1 cellular context compared by ENCODE assay signal in the genomic region with DNA sequence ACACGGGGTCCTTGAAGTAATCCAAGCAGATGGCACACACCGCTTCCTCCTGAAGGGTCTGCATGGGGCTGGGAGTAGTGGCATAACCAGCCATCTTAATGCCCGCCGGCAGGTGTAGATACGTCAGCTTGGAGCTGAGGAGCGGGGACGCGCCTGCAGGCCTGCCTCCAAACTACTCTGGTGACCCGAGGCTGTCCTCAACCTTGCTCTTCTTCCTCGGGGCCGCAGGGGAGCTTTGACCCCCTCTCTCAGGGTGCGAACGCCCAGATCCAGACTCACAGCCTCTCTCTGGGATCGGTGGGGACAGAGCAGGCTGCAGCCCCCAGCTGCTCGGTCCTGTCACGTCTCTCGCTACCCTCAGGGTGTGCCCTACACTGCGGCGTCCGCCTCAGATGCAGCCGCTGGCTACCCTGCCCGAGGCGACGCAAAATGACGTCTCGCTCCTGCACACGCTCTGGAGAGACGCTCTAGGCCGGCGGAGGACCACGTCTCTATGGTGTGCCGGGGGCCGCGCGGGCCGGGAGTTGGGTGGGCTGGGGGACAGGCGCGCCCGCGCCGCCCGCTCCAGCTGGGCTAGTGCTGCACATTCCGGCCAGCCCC.
TF ChIP-seq lines count a peak whose summit lies in the region.

A gene (minus strand): TSS at position 424 of the 600 bp plus-strand sequence. CDS start 330 bp downstream, at position 94.

TF ChIP-seq in HepG2, 621 proteins besides CTCF, POLR2A, EP300 and RAD21 (continued from another document and continues in another):
- TF ChIP-seq, protein P1, sequence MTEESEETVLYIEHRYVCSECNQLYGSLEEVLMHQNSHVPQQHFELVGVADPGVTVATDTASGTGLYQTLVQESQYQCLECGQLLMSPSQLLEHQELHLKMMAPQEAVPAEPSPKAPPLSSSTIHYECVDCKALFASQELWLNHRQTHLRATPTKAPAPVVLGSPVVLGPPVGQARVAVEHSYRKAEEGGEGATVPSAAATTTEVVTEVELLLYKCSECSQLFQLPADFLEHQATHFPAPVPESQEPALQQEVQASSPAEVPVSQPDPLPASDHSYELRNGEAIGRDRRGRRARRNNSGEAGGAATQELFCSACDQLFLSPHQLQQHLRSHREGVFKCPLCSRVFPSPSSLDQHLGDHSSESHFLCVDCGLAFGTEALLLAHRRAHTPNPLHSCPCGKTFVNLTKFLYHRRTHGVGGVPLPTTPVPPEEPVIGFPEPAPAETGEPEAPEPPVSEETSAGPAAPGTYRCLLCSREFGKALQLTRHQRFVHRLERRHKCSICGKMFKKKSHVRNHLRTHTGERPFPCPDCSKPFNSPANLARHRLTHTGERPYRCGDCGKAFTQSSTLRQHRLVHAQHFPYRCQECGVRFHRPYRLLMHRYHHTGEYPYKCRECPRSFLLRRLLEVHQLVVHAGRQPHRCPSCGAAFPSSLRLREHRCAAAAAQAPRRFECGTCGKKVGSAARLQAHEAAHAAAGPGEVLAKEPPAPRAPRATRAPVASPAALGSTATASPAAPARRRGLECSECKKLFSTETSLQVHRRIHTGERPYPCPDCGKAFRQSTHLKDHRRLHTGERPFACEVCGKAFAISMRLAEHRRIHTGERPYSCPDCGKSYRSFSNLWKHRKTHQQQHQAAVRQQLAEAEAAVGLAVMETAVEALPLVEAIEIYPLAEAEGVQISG (CRISPR knock-in tag; IDR thresholded peaks at IDR 0.05): peak; percentile 99
- TF ChIP-seq PAF1 (CRISPR knock-in tag; IDR thresholded peaks at IDR 0.05) (no peak), KDM5A (IDR thresholded peaks at IDR 0.05; ENCODE audit: borderline replicate concordance, low read length) (peak; percentile 77; the same call in 1 of the 2 replicates), ZNF772 (CRISPR knock-in tag; IDR thresholded peaks at IDR 0.05) (peak; percentile 71; the same call in 1 of the 2 replicates), ZNF879 (CRISPR knock-in tag; IDR thresholded peaks at IDR 0.05) (no peak), ZNF615 (CRISPR knock-in tag; IDR thresholded peaks at IDR 0.05; ENCODE audit: borderline replicate concordance) (no peak), SIN3B (IDR thresholded peaks at IDR 0.05; ENCODE audit: low read length) (peak; percentile 65; the same call in 1 of the 2 replicates), MIER3 (CRISPR knock-in tag; IDR thresholded peaks at IDR 0.05; ENCODE audit: borderline replicate concordance) (peak; percentile 85; the same call in 1 of the 2 replicates), RCOR2 (CRISPR knock-in tag; IDR thresholded peaks at IDR 0.05) (no peak), MZF1 (CRISPR knock-in tag; IDR thresholded peaks at IDR 0.05; ENCODE audit: borderline replicate concordance) (peak; percentile 24; the same call in 1 of the 2 replicates), ZSCAN21 (CRISPR knock-in tag; IDR thresholded peaks at IDR 0.05; ENCODE audit: borderline replicate concordance) (peak; percentile 77; the same call in 1 of the 2 replicates), ZNF441 (CRISPR knock-in tag; IDR thresholded peaks at IDR 0.05; ENCODE audit: borderline replicate concordance) (peak; percentile 72), TBX3 (IDR thresholded peaks at IDR 0.05; ENCODE audit: borderline replicate concordance) (peak; percentile 44; the same call in 1 of the 2 replicates), HOXA9 (CRISPR knock-in tag; IDR thresholded peaks at IDR 0.05; ENCODE audit: borderline replicate concordance) (0 out of 2 replicates have a peak, but pooled peaks have one; percentile 81), HOXA3 (CRISPR knock-in tag; IDR thresholded peaks at IDR 0.05) (peak; percentile 98), MED1 (CRISPR knock-in tag; IDR thresholded peaks at IDR 0.05) (peak; percentile 78), FOXA1 (IDR thresholded peaks at IDR 0.05) (no peak), FOXA1 (CRISPR knock-in tag; IDR thresholded peaks at IDR 0.05) (peak; percentile 37), SKI (IDR thresholded peaks at IDR 0.05; ENCODE audit: partially characterized antibody) (peak; percentile 21), YY1 (IDR thresholded peaks at IDR 0.05; ENCODE audit: insufficient read depth, insufficient replicate concordance, low read depth, low read length) (peak; percentile 78), KMT2B (CRISPR knock-in tag; IDR thresholded peaks at IDR 0.05) (peak; percentile 88; the same call in 1 of the 2 replicates), ZNF251 (CRISPR knock-in tag; IDR thresholded peaks at IDR 0.05) (no peak), ZC3H13 (CRISPR knock-in tag; IDR thresholded peaks at IDR 0.05) (peak; percentile 93; the same call in 1 of the 2 replicates), ZNF180 (CRISPR knock-in tag; IDR thresholded peaks at IDR 0.05; ENCODE audit: borderline replicate concordance, low read depth) (no peak)
- TF ChIP-seq, protein P2, sequence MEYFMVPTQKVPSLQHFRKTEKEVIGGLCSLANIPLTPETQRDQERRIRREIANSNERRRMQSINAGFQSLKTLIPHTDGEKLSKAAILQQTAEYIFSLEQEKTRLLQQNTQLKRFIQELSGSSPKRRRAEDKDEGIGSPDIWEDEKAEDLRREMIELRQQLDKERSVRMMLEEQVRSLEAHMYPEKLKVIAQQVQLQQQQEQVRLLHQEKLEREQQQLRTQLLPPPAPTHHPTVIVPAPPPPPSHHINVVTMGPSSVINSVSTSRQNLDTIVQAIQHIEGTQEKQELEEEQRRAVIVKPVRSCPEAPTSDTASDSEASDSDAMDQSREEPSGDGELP (IDR thresholded peaks at IDR 0.05; ENCODE audit: borderline replicate concordance, low read depth): peak; percentile 54; the same call in 1 of the 2 replicates
- TF ChIP-seq, protein P3, sequence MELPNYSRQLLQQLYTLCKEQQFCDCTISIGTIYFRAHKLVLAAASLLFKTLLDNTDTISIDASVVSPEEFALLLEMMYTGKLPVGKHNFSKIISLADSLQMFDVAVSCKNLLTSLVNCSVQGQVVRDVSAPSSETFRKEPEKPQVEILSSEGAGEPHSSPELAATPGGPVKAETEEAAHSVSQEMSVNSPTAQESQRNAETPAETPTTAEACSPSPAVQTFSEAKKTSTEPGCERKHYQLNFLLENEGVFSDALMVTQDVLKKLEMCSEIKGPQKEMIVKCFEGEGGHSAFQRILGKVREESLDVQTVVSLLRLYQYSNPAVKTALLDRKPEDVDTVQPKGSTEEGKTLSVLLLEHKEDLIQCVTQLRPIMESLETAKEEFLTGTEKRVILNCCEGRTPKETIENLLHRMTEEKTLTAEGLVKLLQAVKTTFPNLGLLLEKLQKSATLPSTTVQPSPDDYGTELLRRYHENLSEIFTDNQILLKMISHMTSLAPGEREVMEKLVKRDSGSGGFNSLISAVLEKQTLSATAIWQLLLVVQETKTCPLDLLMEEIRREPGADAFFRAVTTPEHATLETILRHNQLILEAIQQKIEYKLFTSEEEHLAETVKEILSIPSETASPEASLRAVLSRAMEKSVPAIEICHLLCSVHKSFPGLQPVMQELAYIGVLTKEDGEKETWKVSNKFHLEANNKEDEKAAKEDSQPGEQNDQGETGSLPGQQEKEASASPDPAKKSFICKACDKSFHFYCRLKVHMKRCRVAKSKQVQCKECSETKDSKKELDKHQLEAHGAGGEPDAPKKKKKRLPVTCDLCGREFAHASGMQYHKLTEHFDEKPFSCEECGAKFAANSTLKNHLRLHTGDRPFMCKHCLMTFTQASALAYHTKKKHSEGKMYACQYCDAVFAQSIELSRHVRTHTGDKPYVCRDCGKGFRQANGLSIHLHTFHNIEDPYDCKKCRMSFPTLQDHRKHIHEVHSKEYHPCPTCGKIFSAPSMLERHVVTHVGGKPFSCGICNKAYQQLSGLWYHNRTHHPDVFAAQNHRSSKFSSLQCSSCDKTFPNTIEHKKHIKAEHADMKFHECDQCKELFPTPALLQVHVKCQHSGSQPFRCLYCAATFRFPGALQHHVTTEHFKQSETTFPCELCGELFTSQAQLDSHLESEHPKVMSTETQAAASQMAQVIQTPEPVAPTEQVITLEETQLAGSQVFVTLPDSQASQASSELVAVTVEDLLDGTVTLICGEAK (IDR thresholded peaks at IDR 0.05): no peak
- TF ChIP-seq, protein P3 (CRISPR knock-in tag; IDR thresholded peaks at IDR 0.05): no peak; the same call in 1 of the 2 replicates
- TF ChIP-seq, protein P4, sequence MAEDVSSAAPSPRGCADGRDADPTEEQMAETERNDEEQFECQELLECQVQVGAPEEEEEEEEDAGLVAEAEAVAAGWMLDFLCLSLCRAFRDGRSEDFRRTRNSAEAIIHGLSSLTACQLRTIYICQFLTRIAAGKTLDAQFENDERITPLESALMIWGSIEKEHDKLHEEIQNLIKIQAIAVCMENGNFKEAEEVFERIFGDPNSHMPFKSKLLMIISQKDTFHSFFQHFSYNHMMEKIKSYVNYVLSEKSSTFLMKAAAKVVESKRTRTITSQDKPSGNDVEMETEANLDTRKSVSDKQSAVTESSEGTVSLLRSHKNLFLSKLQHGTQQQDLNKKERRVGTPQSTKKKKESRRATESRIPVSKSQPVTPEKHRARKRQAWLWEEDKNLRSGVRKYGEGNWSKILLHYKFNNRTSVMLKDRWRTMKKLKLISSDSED (CRISPR knock-in tag; IDR thresholded peaks at IDR 0.05): no peak
- TF ChIP-seq, protein P5, sequence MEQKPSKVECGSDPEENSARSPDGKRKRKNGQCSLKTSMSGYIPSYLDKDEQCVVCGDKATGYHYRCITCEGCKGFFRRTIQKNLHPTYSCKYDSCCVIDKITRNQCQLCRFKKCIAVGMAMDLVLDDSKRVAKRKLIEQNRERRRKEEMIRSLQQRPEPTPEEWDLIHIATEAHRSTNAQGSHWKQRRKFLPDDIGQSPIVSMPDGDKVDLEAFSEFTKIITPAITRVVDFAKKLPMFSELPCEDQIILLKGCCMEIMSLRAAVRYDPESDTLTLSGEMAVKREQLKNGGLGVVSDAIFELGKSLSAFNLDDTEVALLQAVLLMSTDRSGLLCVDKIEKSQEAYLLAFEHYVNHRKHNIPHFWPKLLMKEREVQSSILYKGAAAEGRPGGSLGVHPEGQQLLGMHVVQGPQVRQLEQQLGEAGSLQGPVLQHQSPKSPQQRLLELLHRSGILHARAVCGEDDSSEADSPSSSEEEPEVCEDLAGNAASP (CRISPR knock-in tag; IDR thresholded peaks at IDR 0.05; ENCODE audit: borderline replicate concordance): peak; percentile 68; the same call in 1 of the 2 replicates
- TF ChIP-seq, protein P6, sequence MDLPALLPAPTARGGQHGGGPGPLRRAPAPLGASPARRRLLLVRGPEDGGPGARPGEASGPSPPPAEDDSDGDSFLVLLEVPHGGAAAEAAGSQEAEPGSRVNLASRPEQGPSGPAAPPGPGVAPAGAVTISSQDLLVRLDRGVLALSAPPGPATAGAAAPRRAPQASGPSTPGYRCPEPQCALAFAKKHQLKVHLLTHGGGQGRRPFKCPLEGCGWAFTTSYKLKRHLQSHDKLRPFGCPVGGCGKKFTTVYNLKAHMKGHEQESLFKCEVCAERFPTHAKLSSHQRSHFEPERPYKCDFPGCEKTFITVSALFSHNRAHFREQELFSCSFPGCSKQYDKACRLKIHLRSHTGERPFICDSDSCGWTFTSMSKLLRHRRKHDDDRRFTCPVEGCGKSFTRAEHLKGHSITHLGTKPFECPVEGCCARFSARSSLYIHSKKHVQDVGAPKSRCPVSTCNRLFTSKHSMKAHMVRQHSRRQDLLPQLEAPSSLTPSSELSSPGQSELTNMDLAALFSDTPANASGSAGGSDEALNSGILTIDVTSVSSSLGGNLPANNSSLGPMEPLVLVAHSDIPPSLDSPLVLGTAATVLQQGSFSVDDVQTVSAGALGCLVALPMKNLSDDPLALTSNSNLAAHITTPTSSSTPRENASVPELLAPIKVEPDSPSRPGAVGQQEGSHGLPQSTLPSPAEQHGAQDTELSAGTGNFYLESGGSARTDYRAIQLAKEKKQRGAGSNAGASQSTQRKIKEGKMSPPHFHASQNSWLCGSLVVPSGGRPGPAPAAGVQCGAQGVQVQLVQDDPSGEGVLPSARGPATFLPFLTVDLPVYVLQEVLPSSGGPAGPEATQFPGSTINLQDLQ (CRISPR knock-in tag; IDR thresholded peaks at IDR 0.05): peak; percentile 76; the same call in 1 of the 2 replicates
- TF ChIP-seq, protein P7, sequence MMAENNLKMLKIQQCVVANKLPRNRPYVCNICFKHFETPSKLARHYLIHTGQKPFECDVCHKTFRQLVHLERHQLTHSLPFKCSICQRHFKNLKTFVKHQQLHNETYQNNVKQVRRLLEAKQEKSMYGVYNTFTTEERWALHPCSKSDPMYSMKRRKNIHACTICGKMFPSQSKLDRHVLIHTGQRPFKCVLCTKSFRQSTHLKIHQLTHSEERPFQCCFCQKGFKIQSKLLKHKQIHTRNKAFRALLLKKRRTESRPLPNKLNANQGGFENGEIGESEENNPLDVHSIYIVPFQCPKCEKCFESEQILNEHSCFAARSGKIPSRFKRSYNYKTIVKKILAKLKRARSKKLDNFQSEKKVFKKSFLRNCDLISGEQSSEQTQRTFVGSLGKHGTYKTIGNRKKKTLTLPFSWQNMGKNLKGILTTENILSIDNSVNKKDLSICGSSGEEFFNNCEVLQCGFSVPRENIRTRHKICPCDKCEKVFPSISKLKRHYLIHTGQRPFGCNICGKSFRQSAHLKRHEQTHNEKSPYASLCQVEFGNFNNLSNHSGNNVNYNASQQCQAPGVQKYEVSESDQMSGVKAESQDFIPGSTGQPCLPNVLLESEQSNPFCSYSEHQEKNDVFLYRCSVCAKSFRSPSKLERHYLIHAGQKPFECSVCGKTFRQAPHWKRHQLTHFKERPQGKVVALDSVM (CRISPR knock-in tag; IDR thresholded peaks at IDR 0.05): no peak
- TF ChIP-seq, protein P8, sequence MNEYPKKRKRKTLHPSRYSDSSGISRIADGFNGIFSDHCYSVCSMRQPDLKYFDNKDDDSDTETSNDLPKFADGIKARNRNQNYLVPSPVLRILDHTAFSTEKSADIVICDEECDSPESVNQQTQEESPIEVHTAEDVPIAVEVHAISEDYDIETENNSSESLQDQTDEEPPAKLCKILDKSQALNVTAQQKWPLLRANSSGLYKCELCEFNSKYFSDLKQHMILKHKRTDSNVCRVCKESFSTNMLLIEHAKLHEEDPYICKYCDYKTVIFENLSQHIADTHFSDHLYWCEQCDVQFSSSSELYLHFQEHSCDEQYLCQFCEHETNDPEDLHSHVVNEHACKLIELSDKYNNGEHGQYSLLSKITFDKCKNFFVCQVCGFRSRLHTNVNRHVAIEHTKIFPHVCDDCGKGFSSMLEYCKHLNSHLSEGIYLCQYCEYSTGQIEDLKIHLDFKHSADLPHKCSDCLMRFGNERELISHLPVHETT (CRISPR knock-in tag; conservative IDR thresholded peaks at IDR 0.05): peak; percentile 79
